In the genomic region with DNA sequence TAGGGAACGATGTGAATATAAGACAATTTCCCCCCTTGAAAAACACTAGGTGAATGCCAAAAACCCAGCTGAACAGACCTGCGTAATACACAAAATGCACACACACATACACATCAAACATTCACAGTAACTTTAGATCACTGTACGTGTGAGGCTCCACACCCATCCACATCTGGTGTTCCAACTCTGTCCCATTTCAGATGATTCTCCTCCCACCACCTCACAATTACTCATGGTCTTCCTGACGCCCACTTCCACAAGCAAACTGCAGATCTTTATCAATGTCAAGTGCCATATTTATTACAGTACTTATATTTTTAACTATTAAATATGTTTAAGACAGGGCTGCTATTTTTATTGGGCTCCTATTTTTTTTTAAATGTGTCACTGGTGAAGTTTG, we compare ENCODE assay signal across 32 cellular contexts. TPM values are rescaled to one million over a fixed set of nuclear protein-coding genes. Genes with fewer than 3 reads are reported as not detected.
"Had no signal": no experiment of that assay in that cellular context is flagged by ENCODE, and none has a peak within 500 bp of the region (broad histone marks: within the 10 kb centered on the region; RNA-seq: fewer than 3 reads in every experiment).

No MANE protein-coding gene starts in this region.

- H3K9me3 Mint-ChIP-seq: activated CD4-positive, alpha-beta T cell treated with anti-CD3 and anti-CD28 coated beads, Interleukin-2, amount 10 ng/mL, durations not matched to agents 7 days and 5 days; activated naive CD4-positive, alpha-beta T cell treated with anti-CD3 and anti-CD28 coated beads, Interleukin-2, amount 50 U/mL, for 24 hours; activated naive CD8-positive, alpha-beta T cell treated with anti-CD3 and anti-CD28 coated beads, Interleukin-2, amount 10 ng/mL, durations not matched to agents 7 days and 5 days; activated T-helper 2 cell treated with anti-CD3 and anti-CD28 coated beads, Interferon-gamma antibody, Interleukin-2, Interleukin-4, amounts not matched to agents 10 μg/mL and 5 μg/mL and 100 μg/mL, durations not matched to agents 14 hours and 24 hours and 36 hours; T-helper 1 cell treated with Interleukin-12 subunit alpha and Interleukin-12 subunit beta and Interleukin-4 antibody, amounts not matched to agents 30 μg/mL and 1 μg/mL, for 36 hours; T-helper 2 cell treated with Interferon-gamma antibody and Interleukin-4, amounts not matched to agents 5 μg/mL and 100 μg/mL, for 36 hours had no signal

- DNase-seq: activated CD4-positive, alpha-beta T cell treated with anti-CD3 and anti-CD28 coated beads for 36 hours; activated CD4-positive, alpha-beta T cell treated with anti-CD3 and anti-CD28 coated beads, Interleukin-2, amount 10 ng/mL, durations not matched to agents 7 days and 5 days; activated CD4-positive, alpha-beta T cell treated with anti-CD3 and anti-CD28 coated beads, Interleukin-2, amount 50 U/mL, for 48 hours; activated CD8-positive, alpha-beta T cell treated with anti-CD3 and anti-CD28 coated beads, Interleukin-2, amount 10 ng/mL, durations not matched to agents 7 days and 5 days; activated gamma-delta T cell; activated naive CD4-positive, alpha-beta T cell treated with Interleukin-2 at 50 U/mL for 16 hours; activated naive CD8-positive, alpha-beta T cell treated with anti-CD3 and anti-CD28 coated beads, Interleukin-2, amount 10 ng/mL, durations not matched to agents 7 days and 5 days; activated T-cell treated with anti-CD3 and anti-CD28 coated beads, Interleukin-2, amount 50 U/mL, for 24 hours; body of pancreas; MM.1S; MV-4-11; NCI-H1092; NCI-H1436 treated with DMSO at 0.1 percent for 48 hours; NCI-H1694 treated with DMSO at 0.1 percent for 48 hours; NCI-H2029; NCI-H345; NCI-H524 treated with DMSO at 0.1 percent for 48 hours; PC-3; Peyer's patch; Right ventricle myocardium superior had no signal

- H3K9me3 ChIP-seq: ascending aorta, body of pancreas, breast epithelium, Peyer's patch had no signal

- ATAC-seq: activated CD4-positive, alpha-beta T cell treated with anti-CD3 and anti-CD28 coated beads for 36 hours; activated CD4-positive, CD25-positive, alpha-beta regulatory T cell treated with anti-CD3 and anti-CD28 coated beads, Interleukin-2, amount 50 U/mL, for 24 hours; activated CD8-positive, alpha-beta T cell treated with anti-CD3 and anti-CD28 coated beads, Interleukin-2, amount 10 ng/mL, durations not matched to agents 7 days and 5 days; body of pancreas; PC-3; WTC11 had no signal

- FAIRE-seq: TTC549 had no signal

- H3K4me3 ChIP-seq: ascending aorta, body of pancreas, breast epithelium, Peyer's patch, SK-N-MC had no signal

- H3K4me1 ChIP-seq: body of pancreas, breast epithelium, Peyer's patch had no signal

- H3K27me3 Mint-ChIP-seq: activated naive CD8-positive, alpha-beta T cell treated with anti-CD3 and anti-CD28 coated beads, Interleukin-2, amount 10 ng/mL, durations not matched to agents 7 days and 5 days had no signal

- H3K36me3 Mint-ChIP-seq: activated naive CD4-positive, alpha-beta T cell treated with anti-CD3 and anti-CD28 coated beads, Interleukin-2, amount 50 U/mL, for 24 hours; activated naive CD8-positive, alpha-beta T cell treated with anti-CD3 and anti-CD28 coated beads, Interleukin-2, amount 10 ng/mL, durations not matched to agents 7 days and 5 days had no signal

- H3K27ac Mint-ChIP-seq: activated CD4-positive, alpha-beta T cell treated with anti-CD3 and anti-CD28 coated beads for 36 hours; activated CD4-positive, alpha-beta T cell treated with anti-CD3 and anti-CD28 coated beads, Interleukin-2, amount 10 ng/mL, durations not matched to agents 7 days and 5 days; activated CD8-positive, alpha-beta T cell treated with anti-CD3 and anti-CD28 coated beads, Interleukin-2, amount 10 ng/mL, durations not matched to agents 7 days and 5 days; activated naive CD4-positive, alpha-beta T cell treated with anti-CD3 and anti-CD28 coated beads, Interleukin-2, amount 50 U/mL, for 24 hours; activated naive CD8-positive, alpha-beta T cell treated with anti-CD3 and anti-CD28 coated beads, Interleukin-2, amount 10 ng/mL, durations not matched to agents 7 days and 5 days; activated T-cell treated with anti-CD3 and anti-CD28 coated beads, Interleukin-2, amount 50 U/mL, for 24 hours; activated T-helper 2 cell treated with anti-CD3 and anti-CD28 coated beads, Interferon-gamma antibody, Interleukin-2, Interleukin-4, amounts not matched to agents 10 μg/mL and 5 μg/mL and 100 μg/mL, durations not matched to agents 14 hours and 24 hours and 36 hours; T-helper 1 cell treated with Interleukin-12 subunit alpha and Interleukin-12 subunit beta and Interleukin-4 antibody, amounts not matched to agents 30 μg/mL and 1 μg/mL, for 36 hours; T-helper 2 cell treated with Interferon-gamma antibody and Interleukin-4, amounts not matched to agents 5 μg/mL and 100 μg/mL, for 36 hours; WTC11 had no signal

- H3K4me3 Mint-ChIP-seq: activated CD4-positive, alpha-beta T cell treated with anti-CD3 and anti-CD28 coated beads for 36 hours; activated CD4-positive, alpha-beta T cell treated with anti-CD3 and anti-CD28 coated beads, Interleukin-2, amount 10 ng/mL, durations not matched to agents 7 days and 5 days; activated CD8-positive, alpha-beta T cell treated with anti-CD3 and anti-CD28 coated beads, Interleukin-2, amount 10 ng/mL, durations not matched to agents 7 days and 5 days; activated naive CD4-positive, alpha-beta T cell treated with anti-CD3 and anti-CD28 coated beads, Interleukin-2, amount 50 U/mL, for 24 hours; activated naive CD8-positive, alpha-beta T cell treated with anti-CD3 and anti-CD28 coated beads, Interleukin-2, amount 10 ng/mL, durations not matched to agents 7 days and 5 days; activated T-cell treated with anti-CD3 and anti-CD28 coated beads, Interleukin-2, amount 50 U/mL, for 24 hours; T-helper 1 cell treated with Interleukin-12 subunit alpha and Interleukin-12 subunit beta and Interleukin-4 antibody, amounts not matched to agents 30 μg/mL and 1 μg/mL, for 36 hours; T-helper 2 cell treated with Interferon-gamma antibody and Interleukin-4, amounts not matched to agents 5 μg/mL and 100 μg/mL, for 36 hours; WTC11 had no signal

- H3K27me3 ChIP-seq: ascending aorta, body of pancreas, breast epithelium, Peyer's patch had no signal

- H3K27ac ChIP-seq: ascending aorta, body of pancreas, breast epithelium, Peyer's patch, RWPE1, SK-N-MC had no signal

- H3K4me1 Mint-ChIP-seq: activated CD4-positive, alpha-beta T cell treated with anti-CD3 and anti-CD28 coated beads for 36 hours; activated CD4-positive, alpha-beta T cell treated with anti-CD3 and anti-CD28 coated beads, Interleukin-2, amount 10 ng/mL, durations not matched to agents 7 days and 5 days; activated naive CD4-positive, alpha-beta T cell treated with anti-CD3 and anti-CD28 coated beads, Interleukin-2, amount 50 U/mL, for 24 hours; activated naive CD8-positive, alpha-beta T cell treated with anti-CD3 and anti-CD28 coated beads, Interleukin-2, amount 10 ng/mL, durations not matched to agents 7 days and 5 days had no signal

- H3K36me3 ChIP-seq: ascending aorta, breast epithelium, Peyer's patch had no signal

RNA-seq across cellular contexts. Expression of a gene that starts 57.9 kb away (rescaled TPM):
- total RNA-seq: activated CD4-positive, alpha-beta T cell treated with anti-CD3 and anti-CD28 coated beads for 36 hours; activated CD4-positive, alpha-beta T cell treated with anti-CD3 and anti-CD28 coated beads, Interleukin-2, amount 10 ng/mL, durations not matched to agents 7 days and 5 days; activated CD8-positive, alpha-beta T cell treated with anti-CD3 and anti-CD28 coated beads, Interleukin-2, amount 10 ng/mL, durations not matched to agents 7 days and 5 days; activated naive CD8-positive, alpha-beta T cell treated with anti-CD3 and anti-CD28 coated beads, Interleukin-2, amount 10 ng/mL, durations not matched to agents 7 days and 5 days; activated T-helper 2 cell treated with anti-CD3 and anti-CD28 coated beads, Interferon-gamma antibody, Interleukin-2, Interleukin-4, amounts not matched to agents 10 μg/mL and 5 μg/mL and 100 μg/mL, durations not matched to agents 14 hours and 24 hours and 36 hours; NCI-H460 had no signal
